9 cellular contexts compared by ENCODE assay signal in the genomic region with DNA sequence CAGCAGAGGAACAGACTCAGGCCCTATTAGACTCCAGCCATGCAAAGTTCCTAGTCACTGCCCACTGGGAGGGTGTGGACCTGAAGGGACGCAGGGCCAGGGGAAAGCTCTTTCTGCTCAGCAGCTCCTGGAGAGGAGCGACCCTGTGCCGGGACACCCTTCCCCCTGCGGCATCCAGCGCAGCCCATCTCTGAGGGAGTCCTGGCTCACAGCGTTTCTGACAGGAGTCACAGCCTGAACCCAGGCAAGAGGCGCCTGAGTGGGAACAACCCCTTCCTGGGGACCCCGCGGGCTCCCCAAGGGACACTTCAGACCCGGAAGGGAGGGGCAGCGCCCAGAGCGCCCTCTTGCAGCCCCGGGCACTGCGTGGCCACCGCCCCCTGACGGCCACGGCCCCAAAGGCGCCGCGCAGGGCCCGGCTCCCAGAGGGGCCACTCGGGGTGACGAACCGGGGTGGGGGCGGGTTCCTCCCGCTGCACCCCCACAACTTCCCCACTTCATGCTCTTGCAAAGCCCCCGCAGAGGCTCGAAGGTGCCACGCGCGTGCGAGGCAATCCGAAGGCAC. TPM values are rescaled to one million over a fixed set of nuclear protein-coding genes. Genes with fewer than 3 reads are reported as not detected.
DNase-seq lines count a peak whose midpoint lies in the region; ATAC-seq, FAIRE-seq and TF ChIP-seq lines count a peak whose summit lies in the region.
"Had no signal": no experiment of that assay in that cellular context is flagged by ENCODE, and none has a peak within 500 bp of the region (broad histone marks: within the 10 kb centered on the region; RNA-seq: fewer than 3 reads in every experiment).

No MANE protein-coding gene starts in this region.

- no peak overlapping the region for H3K23ac ChIP-seq in trophoblast cell (ENCODE audit: low read length)

- H3K27ac Mint-ChIP-seq in activated naive CD8-positive, alpha-beta T cell treated with anti-CD3 and anti-CD28 coated beads, Interleukin-2, amount 10 ng/mL, durations not matched to agents 7 days and 5 days: peak overlapping the region; percentile 60

- H3K9me3 Mint-ChIP-seq in activated naive CD8-positive, alpha-beta T cell treated with anti-CD3 and anti-CD28 coated beads, Interleukin-2, amount 10 ng/mL, durations not matched to agents 7 days and 5 days: no peaks in the 10 kb centered on the region

- no peak overlapping the region for H2BK12ac ChIP-seq in trophoblast cell (ENCODE audit: low read length)

- H3K36me3 ChIP-seq in heart left ventricle (peaks cover 0 to 20% (median 7%) of the 10 kb centered on the region in 9 donors), trophoblast cell (ENCODE audit: control insufficient read depth in 1 of 2, insufficient read depth in 2 of 2, low read length in 2 of 2) (peaks cover 22 to 23% of the 10 kb centered on the region in 2 experiments)

- POLR2A ChIA-PET in activated naive CD8-positive, alpha-beta T cell treated with anti-CD3 and anti-CD28 coated beads, Interleukin-2, amount 10 ng/mL, durations not matched to agents 7 days and 5 days (lab: Charles Lee): interaction anchor here (1.2 to 2.4 kb wide), 2 partner anchors 13 to 18 kb away, joined by 6 to 11 read pairs; no protein-coding TSS in a partner anchor

- H3K18ac ChIP-seq in trophoblast cell (ENCODE audit: low read length): peak overlapping the region; percentile 96

- peak overlapping the region; percentile 89 for H4K12ac ChIP-seq in trophoblast cell (ENCODE audit: low read depth, low read length)

- H4K91ac ChIP-seq in trophoblast cell (ENCODE audit: low read depth, low read length): peak overlapping the region; percentile 98

- H4K8ac ChIP-seq in trophoblast cell (ENCODE audit: low read depth, low read length): peak overlapping the region; percentile 84

- peak overlapping the region; percentile 83 for H3K4me3 Mint-ChIP-seq in activated naive CD8-positive, alpha-beta T cell treated with anti-CD3 and anti-CD28 coated beads, Interleukin-2, amount 10 ng/mL, durations not matched to agents 7 days and 5 days

- H3K4me2 ChIP-seq in trophoblast cell (ENCODE audit: low read length): peak overlapping the region; percentile 92

- WGBS in heart left ventricle, 4 donors: 0 to 1% (median 0%) methylated on average over 3 to 33 of the region's 33 CpGs
- no CpG with 5 or more reads among the region's 33 CpGs for WGBS in trophoblast cell (ENCODE audit: extremely low coverage, insufficient coverage, insufficient read length)

- peak overlapping the region; percentile 82 for H2AFZ ChIP-seq in trophoblast cell (ENCODE audit: insufficient read depth, low read length, poor library complexity)

- peaks cover 3% of the 10 kb centered on the region for H3K36me3 Mint-ChIP-seq in activated naive CD8-positive, alpha-beta T cell treated with anti-CD3 and anti-CD28 coated beads, Interleukin-2, amount 10 ng/mL, durations not matched to agents 7 days and 5 days

- intact Hi-C loops in heart left ventricle (cut with DNase I): loop anchor here in 1 of 10 donors (2.0 kb wide), 1 partner anchor 47 kb away; no protein-coding TSS in a partner anchor

- H3K4me3 ChIP-seq in heart left ventricle (peak overlapping the region; percentile 58 to 100 (median 96)), trophoblast cell (ENCODE audit: low read depth, low read length) (peak overlapping the region; percentile 93)

- H3K4ac ChIP-seq in trophoblast cell (ENCODE audit: low read depth, low read length): peak overlapping the region; percentile 66

- H2BK5ac ChIP-seq in trophoblast cell (ENCODE audit: low read depth, low read length, poor library complexity): peak overlapping the region; percentile 77

- H3K79me1 ChIP-seq in trophoblast cell (ENCODE audit: low read length): peaks cover 10% of the 10 kb centered on the region

- TF ChIP-seq CTCF in GM10266 (IDR thresholded peaks at IDR 0.05; ENCODE audit: control insufficient read depth, insufficient read depth, low read depth, missing control alignments) (peak; percentile 57), heart left ventricle (IDR thresholded peaks at IDR 0.05) (peak; percentile 18 to 64 (median 44))

- DNase-seq in GM10266 (ENCODE audit: extremely low spot score) (peak; percentile 77), H54 (ENCODE audit: insufficient read length, low spot score) (peak; percentile 61), NCI-H69 (lab: John Stamatoyannopoulos, UW) (peak; percentile 32), heart left ventricle (peak in 4 of 5 donors; percentile 58 to 78 (median 66)), trophoblast cell (peak in 1 of 2 donors; percentile 41), foreskin melanocyte (no peak), OCI-M2 (lab: John Stamatoyannopoulos, UW; ENCODE audit: unreplicated experiment) (no peak)
- DNase-seq in activated naive CD8-positive, alpha-beta T cell treated with anti-CD3 and anti-CD28 coated beads, Interleukin-2, amount 10 ng/mL, durations not matched to agents 7 days and 5 days: peak; percentile 72

- no peaks in the 10 kb centered on the region for H3K9me3 ChIP-seq in heart left ventricle
- no peaks in the 10 kb centered on the region for H3K9me3 ChIP-seq in trophoblast cell (ENCODE audit: insufficient read depth, low read depth, low read length)

- H3K27ac ChIP-seq in heart left ventricle: peak overlapping the region; percentile 88 to 99 (median 98)
- H3K27ac ChIP-seq in trophoblast cell (ENCODE audit: low read depth, low read length): no peak overlapping the region

- FAIRE-seq in H54 (lab: Jason Lieb, UNC): no peak
- FAIRE-seq: colon had no signal

- no peaks in the 10 kb centered on the region for H3K27me3 ChIP-seq in heart left ventricle
- H3K27me3 ChIP-seq in trophoblast cell (ENCODE audit: insufficient read depth, low read length): no peaks in the 10 kb centered on the region

- peak; percentile 25 for ATAC-seq in activated naive CD8-positive, alpha-beta T cell treated with anti-CD3 and anti-CD28 coated beads, Interleukin-2, amount 10 ng/mL, durations not matched to agents 7 days and 5 days (ENCODE audit: low read depth)
- peak in 3 of 4 donors; percentile 18 to 32 (median 21) for ATAC-seq in heart left ventricle

- H3K14ac ChIP-seq in trophoblast cell (ENCODE audit: low read length): peak overlapping the region; percentile 64

- peak overlapping the region; percentile 85 for H2AK5ac ChIP-seq in trophoblast cell (ENCODE audit: low read length)

- peak overlapping the region; percentile 85 for H2BK120ac ChIP-seq in trophoblast cell (ENCODE audit: insufficient read depth, low read length, poor library complexity)

- H3K27me3 Mint-ChIP-seq in activated naive CD8-positive, alpha-beta T cell treated with anti-CD3 and anti-CD28 coated beads, Interleukin-2, amount 10 ng/mL, durations not matched to agents 7 days and 5 days: no peaks in the 10 kb centered on the region

- H3K4me1 ChIP-seq in heart left ventricle (peaks cover 0 to 70% (median 56%) of the 10 kb centered on the region in 12 donors), trophoblast cell (ENCODE audit: control insufficient read depth in 1 of 2, insufficient read depth in 2 of 2, low read length in 2 of 2) (peaks cover 18 to 23% of the 10 kb centered on the region in 2 experiments)

- peaks cover 24% of the 10 kb centered on the region for H3K4me1 Mint-ChIP-seq in activated naive CD8-positive, alpha-beta T cell treated with anti-CD3 and anti-CD28 coated beads, Interleukin-2, amount 10 ng/mL, durations not matched to agents 7 days and 5 days

- peaks cover 22% of the 10 kb centered on the region for H3K79me2 ChIP-seq in trophoblast cell (ENCODE audit: control insufficient read depth, insufficient read depth, low read length, poor library complexity)

- TF ChIP-seq POLR2A in H54 (IDR thresholded peaks at IDR 0.05; ENCODE audit: low read depth, low read length): peak; percentile 15; the same call in 1 of the 2 replicates
- TF ChIP-seq POLR2A in heart left ventricle (IDR thresholded peaks at IDR 0.05): no peak

- peak overlapping the region; percentile 96 for H3K9ac ChIP-seq in trophoblast cell (ENCODE audit: low read length)

RNA-seq across cellular contexts. Expression of gene UCKL1, which starts 0.9 kb away (rescaled TPM):
- total RNA-seq in activated naive CD8-positive, alpha-beta T cell treated with anti-CD3 and anti-CD28 coated beads, Interleukin-2, amount 10 ng/mL, durations not matched to agents 7 days and 5 days: 10 to 100 TPM; 45.0 to 48.4 TPM
- total RNA-seq in heart left ventricle: 10 to 100 TPM; 27.7 to 43.8 (median 37.5) TPM
- 10 to 100 TPM; 27.7 to 49.7 TPM for polyA plus RNA-seq in heart left ventricle
- 28.2 and 30.1 TPM in 2 replicates for polyA plus RNA-seq in trophoblast cell (2013)

RNA-seq across cellular contexts. Expression of gene ZNF512B, which starts 14.4 kb away (rescaled TPM):
- total RNA-seq in activated naive CD8-positive, alpha-beta T cell treated with anti-CD3 and anti-CD28 coated beads, Interleukin-2, amount 10 ng/mL, durations not matched to agents 7 days and 5 days: 10 to 100 TPM; 15.4 TPM
- 10 to 100 TPM in 8 of 9 donors, 1 to 10 TPM in 1; 7.3 to 15.9 (median 12.2) TPM for total RNA-seq in heart left ventricle
- 1 to 10 TPM; 7.7 to 9.3 TPM for polyA plus RNA-seq in heart left ventricle
- polyA plus RNA-seq in trophoblast cell (2013): 7.5 and 7.8 TPM in 2 replicates

RNA-seq across cellular contexts. Expression of gene SAMD10, which starts 24.1 kb away (rescaled TPM):
- 10 to 100 TPM; 16.2 to 18.8 TPM for total RNA-seq in activated naive CD8-positive, alpha-beta T cell treated with anti-CD3 and anti-CD28 coated beads, Interleukin-2, amount 10 ng/mL, durations not matched to agents 7 days and 5 days
- total RNA-seq in heart left ventricle: 1 to 10 TPM; 3.1 to 6.3 (median 4.3) TPM
- 1 to 10 TPM; 4.8 to 6.0 TPM for polyA plus RNA-seq in heart left ventricle
- 4.3 and 4.5 TPM in 2 replicates for polyA plus RNA-seq in trophoblast cell (2013)

RNA-seq across cellular contexts. Expression of gene PRPF6, which starts 25.6 kb away (rescaled TPM):
- total RNA-seq in activated naive CD8-positive, alpha-beta T cell treated with anti-CD3 and anti-CD28 coated beads, Interleukin-2, amount 10 ng/mL, durations not matched to agents 7 days and 5 days: 10 to 100 TPM; 76.7 to 78.4 TPM
- total RNA-seq in heart left ventricle: 10 to 100 TPM; 41.4 to 62.6 (median 47.6) TPM
- polyA plus RNA-seq in heart left ventricle: 10 to 100 TPM; 31.0 to 58.5 TPM
- 45.4 and 45.8 TPM in 2 replicates for polyA plus RNA-seq in trophoblast cell (2013)

Comparison
In these comparisons a context has a peak if more than half of its experiments do, and no peak if none do; other contexts are left out.
1. DNase-seq: peak in GM10266 (single experiment), H54 (single experiment), NCI-H69 (single experiment), activated naive CD8-positive, alpha-beta T cell treated with anti-CD3 and anti-CD28 coated beads, Interleukin-2, amount 10 ng/mL, durations not matched to agents 7 days and 5 days (single experiment) and heart left ventricle (4 of 5); none in foreskin melanocyte (single experiment) and OCI-M2 (single experiment).